In genomic region chr19:33403221-33403972, GRCh38 we compare ENCODE assay signal across 1 cellular context.
TF ChIP-seq lines count a peak whose summit lies in the region.

No MANE protein-coding gene starts in this region.

TF ChIP-seq in HepG2, 621 proteins besides CTCF, POLR2A, EP300 and RAD21 (continued from another document and continues in another):
- TF ChIP-seq, protein P1, sequence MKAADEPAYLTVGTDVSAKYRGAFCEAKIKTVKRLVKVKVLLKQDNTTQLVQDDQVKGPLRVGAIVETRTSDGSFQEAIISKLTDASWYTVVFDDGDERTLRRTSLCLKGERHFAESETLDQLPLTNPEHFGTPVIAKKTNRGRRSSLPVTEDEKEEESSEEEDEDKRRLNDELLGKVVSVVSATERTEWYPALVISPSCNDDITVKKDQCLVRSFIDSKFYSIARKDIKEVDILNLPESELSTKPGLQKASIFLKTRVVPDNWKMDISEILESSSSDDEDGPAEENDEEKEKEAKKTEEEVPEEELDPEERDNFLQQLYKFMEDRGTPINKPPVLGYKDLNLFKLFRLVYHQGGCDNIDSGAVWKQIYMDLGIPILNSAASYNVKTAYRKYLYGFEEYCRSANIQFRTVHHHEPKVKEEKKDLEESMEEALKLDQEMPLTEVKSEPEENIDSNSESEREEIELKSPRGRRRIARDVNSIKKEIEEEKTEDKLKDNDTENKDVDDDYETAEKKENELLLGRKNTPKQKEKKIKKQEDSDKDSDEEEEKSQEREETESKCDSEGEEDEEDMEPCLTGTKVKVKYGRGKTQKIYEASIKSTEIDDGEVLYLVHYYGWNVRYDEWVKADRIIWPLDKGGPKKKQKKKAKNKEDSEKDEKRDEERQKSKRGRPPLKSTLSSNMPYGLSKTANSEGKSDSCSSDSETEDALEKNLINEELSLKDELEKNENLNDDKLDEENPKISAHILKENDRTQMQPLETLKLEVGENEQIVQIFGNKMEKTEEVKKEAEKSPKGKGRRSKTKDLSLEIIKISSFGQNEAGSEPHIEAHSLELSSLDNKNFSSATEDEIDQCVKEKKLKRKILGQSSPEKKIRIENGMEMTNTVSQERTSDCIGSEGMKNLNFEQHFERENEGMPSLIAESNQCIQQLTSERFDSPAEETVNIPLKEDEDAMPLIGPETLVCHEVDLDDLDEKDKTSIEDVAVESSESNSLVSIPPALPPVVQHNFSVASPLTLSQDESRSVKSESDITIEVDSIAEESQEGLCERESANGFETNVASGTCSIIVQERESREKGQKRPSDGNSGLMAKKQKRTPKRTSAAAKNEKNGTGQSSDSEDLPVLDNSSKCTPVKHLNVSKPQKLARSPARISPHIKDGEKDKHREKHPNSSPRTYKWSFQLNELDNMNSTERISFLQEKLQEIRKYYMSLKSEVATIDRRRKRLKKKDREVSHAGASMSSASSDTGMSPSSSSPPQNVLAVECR (CRISPR knock-in tag; IDR thresholded peaks at IDR 0.05; ENCODE audit: borderline replicate concordance) = peak; percentile 84; the same call in 1 of the 2 replicates
- no peak for TF ChIP-seq HCFC1 (IDR thresholded peaks at IDR 0.05; ENCODE audit: low read depth, low read length)
- peak; percentile 92 for TF ChIP-seq ZNF263 (CRISPR knock-in tag; IDR thresholded peaks at IDR 0.05)
- TF ChIP-seq ATF4 (CRISPR knock-in tag; IDR thresholded peaks at IDR 0.05) = peak in 1 of 2 experiments; percentile 89; a peak in 2 of 4 replicates
- TF ChIP-seq THRA (CRISPR knock-in tag; IDR thresholded peaks at IDR 0.05; ENCODE audit: borderline replicate concordance) = peak; percentile 77
- TF ChIP-seq ZNF256 (CRISPR knock-in tag; conservative IDR thresholded peaks at IDR 0.05) = peak; percentile 85
- peak; percentile 93; the same call in 1 of the 2 replicates for TF ChIP-seq ZNF251 (CRISPR knock-in tag; IDR thresholded peaks at IDR 0.05)
- 0 out of 2 replicates have a peak, but pooled peaks have one; percentile 79 for TF ChIP-seq ZNF670 (CRISPR knock-in tag; IDR thresholded peaks at IDR 0.05; ENCODE audit: borderline replicate concordance)
- TF ChIP-seq ZNF619 (CRISPR knock-in tag; IDR thresholded peaks at IDR 0.05) = peak; percentile 88; the same call in 1 of the 2 replicates
- peak; percentile 98 for TF ChIP-seq CSRNP1 (CRISPR knock-in tag; IDR thresholded peaks at IDR 0.05)
- peak; percentile 87 for TF ChIP-seq CREM (IDR thresholded peaks at IDR 0.05)
- no peak for TF ChIP-seq CREM (CRISPR knock-in tag; IDR thresholded peaks at IDR 0.05)
- TF ChIP-seq ZNF614 (CRISPR knock-in tag; IDR thresholded peaks at IDR 0.05; ENCODE audit: borderline replicate concordance) = peak; percentile 92
- TF ChIP-seq KLF16 (CRISPR knock-in tag; IDR thresholded peaks at IDR 0.05) = peak; percentile 80 to 99; a peak in 3 of 4 replicates
- 0 out of 2 replicates have a peak, but pooled peaks have one; percentile 80 for TF ChIP-seq ISX (CRISPR knock-in tag; conservative IDR thresholded peaks at IDR 0.05)
- no peak for TF ChIP-seq SNRNP70 (IDR thresholded peaks at IDR 0.05; ENCODE audit: low read depth, low read length)
- peak; percentile 96 for TF ChIP-seq TGIF2 (CRISPR knock-in tag; IDR thresholded peaks at IDR 0.05)
- TF ChIP-seq NFYC (CRISPR knock-in tag; IDR thresholded peaks at IDR 0.05) = peak; percentile 57
- TF ChIP-seq HES4 (CRISPR knock-in tag; IDR thresholded peaks at IDR 0.05; ENCODE audit: borderline replicate concordance) = peak; percentile 97
- TF ChIP-seq MEIS1 (CRISPR knock-in tag; IDR thresholded peaks at IDR 0.05; ENCODE audit: borderline replicate concordance) = no peak; the same call in none of the 2 replicates
- no peak for TF ChIP-seq ZNF326 (CRISPR knock-in tag; IDR thresholded peaks at IDR 0.05; ENCODE audit: borderline replicate concordance)
- TF ChIP-seq HHEX (CRISPR knock-in tag; IDR thresholded peaks at IDR 0.05) = no peak
- no peak for TF ChIP-seq AGO1 (IDR thresholded peaks at IDR 0.05; ENCODE audit: low read depth, low read length, poor library complexity, severe bottlenecking)
- peak; percentile 98 for TF ChIP-seq GLI4 (CRISPR knock-in tag; IDR thresholded peaks at IDR 0.05; ENCODE audit: borderline replicate concordance)
- peak; percentile 34; the same call in 1 of the 2 replicates for TF ChIP-seq CBX5 (CRISPR knock-in tag; IDR thresholded peaks at IDR 0.05; ENCODE audit: borderline replicate concordance)
- no peak; the same call in 1 of the 2 replicates for TF ChIP-seq ETV6 (CRISPR knock-in tag; conservative IDR thresholded peaks at IDR 0.05)
- peak; percentile 98 for TF ChIP-seq ZNF781 (CRISPR knock-in tag; IDR thresholded peaks at IDR 0.05; ENCODE audit: borderline replicate concordance, not compliant biosample characterization)
- TF ChIP-seq ZIK1 (CRISPR knock-in tag; IDR thresholded peaks at IDR 0.05; ENCODE audit: borderline replicate concordance, low read depth) = peak; percentile 96
- TF ChIP-seq GMEB1 (CRISPR knock-in tag; IDR thresholded peaks at IDR 0.05; ENCODE audit: borderline replicate concordance) = peak; percentile 77
- peak; percentile 92 for TF ChIP-seq TEAD3 (CRISPR knock-in tag; optimal IDR thresholded peaks at IDR 0.05; ENCODE audit: borderline replicate concordance)
- TF ChIP-seq MAF1 (CRISPR knock-in tag; IDR thresholded peaks at IDR 0.05; ENCODE audit: borderline replicate concordance) = no peak; the same call in 1 of the 2 replicates
- TF ChIP-seq ZNF317 (CRISPR knock-in tag; IDR thresholded peaks at IDR 0.05) = peak; percentile 95
- TF ChIP-seq RFX1 (IDR thresholded peaks at IDR 0.05) = no peak
- TF ChIP-seq, protein P2, sequence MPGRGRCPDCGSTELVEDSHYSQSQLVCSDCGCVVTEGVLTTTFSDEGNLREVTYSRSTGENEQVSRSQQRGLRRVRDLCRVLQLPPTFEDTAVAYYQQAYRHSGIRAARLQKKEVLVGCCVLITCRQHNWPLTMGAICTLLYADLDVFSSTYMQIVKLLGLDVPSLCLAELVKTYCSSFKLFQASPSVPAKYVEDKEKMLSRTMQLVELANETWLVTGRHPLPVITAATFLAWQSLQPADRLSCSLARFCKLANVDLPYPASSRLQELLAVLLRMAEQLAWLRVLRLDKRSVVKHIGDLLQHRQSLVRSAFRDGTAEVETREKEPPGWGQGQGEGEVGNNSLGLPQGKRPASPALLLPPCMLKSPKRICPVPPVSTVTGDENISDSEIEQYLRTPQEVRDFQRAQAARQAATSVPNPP (CRISPR knock-in tag; IDR thresholded peaks at IDR 0.05) = peak; percentile 94; the same call in 1 of the 2 replicates
- TF ChIP-seq IKZF1 (IDR thresholded peaks at IDR 0.05) = no peak
- no peak for TF ChIP-seq RFX5 (IDR thresholded peaks at IDR 0.05; ENCODE audit: low read depth, low read length)
- peak in 1 of 2 experiments; percentile 36; a peak in 1 of 4 replicates for TF ChIP-seq REST (IDR thresholded peaks at IDR 0.05; ENCODE audit: borderline replicate concordance in 1 of 2, low read depth in 1 of 2, low read length in 2 of 2)
- TF ChIP-seq, protein P3, sequence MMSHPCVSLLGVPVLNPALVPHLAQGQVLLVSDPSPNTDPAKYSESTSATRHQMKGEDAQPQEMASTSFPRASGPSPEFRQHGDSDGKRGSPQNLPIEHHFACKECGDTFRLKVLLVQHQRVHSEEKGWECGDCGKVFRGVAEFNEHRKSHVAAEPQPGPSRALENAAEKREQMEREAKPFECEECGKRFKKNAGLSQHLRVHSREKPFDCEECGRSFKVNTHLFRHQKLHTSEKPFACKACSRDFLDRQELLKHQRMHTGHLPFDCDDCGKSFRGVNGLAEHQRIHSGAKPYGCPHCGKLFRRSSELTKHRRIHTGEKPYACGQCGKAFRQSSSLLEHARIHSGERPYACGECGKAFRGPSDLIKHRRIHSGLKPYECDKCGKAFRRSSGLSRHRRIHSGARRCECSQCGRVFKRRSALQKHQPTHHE (CRISPR knock-in tag; IDR thresholded peaks at IDR 0.05; ENCODE audit: borderline replicate concordance) = peak; percentile 94
- 0 out of 2 replicates have a peak, but pooled peaks have one; percentile 54 for TF ChIP-seq TEAD2 (CRISPR knock-in tag; IDR thresholded peaks at IDR 0.05)
- TF ChIP-seq MXI1 (IDR thresholded peaks at IDR 0.05; ENCODE audit: borderline replicate concordance, low read depth, low read length) = peak; percentile 88; the same call in 2 of the 3 replicates
- peak; percentile 74; the same call in 1 of the 2 replicates for TF ChIP-seq ZNF639 (CRISPR knock-in tag; conservative IDR thresholded peaks at IDR 0.05)
- TF ChIP-seq ZSCAN20 (CRISPR knock-in tag; IDR thresholded peaks at IDR 0.05; ENCODE audit: borderline replicate concordance) = peak; percentile 91; the same call in 1 of the 2 replicates
- no peak for TF ChIP-seq GPN1 (CRISPR knock-in tag; IDR thresholded peaks at IDR 0.05; ENCODE audit: borderline replicate concordance)
- TF ChIP-seq ZNF557 (CRISPR knock-in tag; IDR thresholded peaks at IDR 0.05) = peak; percentile 96; the same call in 1 of the 2 replicates
- TF ChIP-seq DMAP1 (CRISPR knock-in tag; IDR thresholded peaks at IDR 0.05) = peak; percentile 97
- TF ChIP-seq POLR2AphosphoS5 (IDR thresholded peaks at IDR 0.05; ENCODE audit: low read depth, low read length) = 0 out of 2 replicates have a peak, but pooled peaks have one; percentile 14
- 0 out of 2 replicates have a peak, but pooled peaks have one; percentile 69 for TF ChIP-seq PRMT3 (CRISPR knock-in tag; IDR thresholded peaks at IDR 0.05; ENCODE audit: borderline replicate concordance, low read depth)
